ENCODE assay signal across 8 cellular contexts in the genomic region with DNA sequence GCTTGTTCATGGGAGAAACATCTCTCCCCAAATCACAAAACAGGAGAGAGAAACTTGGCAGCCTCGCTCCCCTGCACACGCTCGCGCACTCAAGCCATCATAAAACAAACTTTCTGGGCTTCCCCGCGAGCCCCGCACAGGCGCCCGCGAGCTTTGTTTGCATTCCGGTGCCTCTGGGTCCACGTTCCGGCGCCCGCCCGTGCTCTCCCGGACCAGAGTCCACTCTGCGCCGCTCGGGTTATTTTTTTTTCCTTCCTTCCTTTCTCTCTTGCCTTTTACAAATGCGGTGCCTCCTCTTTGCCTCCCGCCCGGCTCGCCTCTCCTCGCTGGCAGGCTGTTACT. TPM values are rescaled to one million over a fixed set of nuclear protein-coding genes. Genes with fewer than 3 reads are reported as not detected.
A peak's percentile ranks its signal among the peaks of the same experiment; 100 is the strongest.
DNase-seq lines count a peak whose midpoint lies in the region; ATAC-seq, FAIRE-seq and TF ChIP-seq lines count a peak whose summit lies in the region.

No MANE protein-coding gene starts in this region.

- CTCF ChIA-PET in CD4-positive, alpha-beta T cell (lab: Charles Lee): no interaction called here

- no peak for ATAC-seq in CD4-positive, alpha-beta T cell (ENCODE audit: poor library complexity)
- ATAC-seq in GM21825 (IDR thresholded peaks at IDR 0.05; ENCODE audit: unreplicated experiment): peak; percentile 19

- peaks cover 92% of the 10 kb centered on the region for H3K27me3 Mint-ChIP-seq in CD4-positive, alpha-beta T cell

- intact Hi-C loops in CD4-positive, alpha-beta T cell (cut with DNase I, micrococcal nuclease): no loop called here

- H3K4me3 ChIP-seq in epithelial cell of esophagus (ENCODE audit: low read length) (peak overlapping the region; percentile 85), neuron (ENCODE audit: low read length) (peak overlapping the region; percentile 96)

- no peak for TF ChIP-seq POLR2A in GM12892 (IDR thresholded peaks at IDR 0.05; ENCODE audit: low read depth, low read length)

- H3K9me3 ChIP-seq in CD4-positive, alpha-beta T cell (ENCODE audit: control insufficient read depth, low read length): no peaks in the 10 kb centered on the region
- H3K9me3 ChIP-seq in neuron (ENCODE audit: low read length): no peaks in the 10 kb centered on the region

- no peaks in the 10 kb centered on the region for H3K36me3 ChIP-seq in neuron (ENCODE audit: insufficient read depth, low read length)

- no peaks in the 10 kb centered on the region for H3K4me1 Mint-ChIP-seq in CD4-positive, alpha-beta T cell (ENCODE audit: low read depth)

- DNase-seq in CD4-positive, alpha-beta T cell: no peak
- DNase-seq in NCI-H460 (ENCODE audit: extremely low read depth, low read depth) (peak; percentile 6), epithelial cell of esophagus (ENCODE audit: low read depth) (no peak), midbrain (lab: John Stamatoyannopoulos, UW) (no peak), NCI-H748 (lab: John Stamatoyannopoulos, UW; ENCODE audit: unreplicated experiment) (no peak), GM12892 (ENCODE audit: insufficient read length) (no peak)

- no peaks in the 10 kb centered on the region for H3K9me3 Mint-ChIP-seq in CD4-positive, alpha-beta T cell

- peak overlapping the region; percentile 99 for H2AFZ ChIP-seq in neuron (ENCODE audit: low read depth, low read length)

- peaks cover 51% of the 10 kb centered on the region for H3K27me3 ChIP-seq in CD4-positive, alpha-beta T cell (ENCODE audit: control insufficient read depth, insufficient read depth, low read length)
- no peaks in the 10 kb centered on the region for H3K27me3 ChIP-seq in neuron (ENCODE audit: insufficient read depth, low read length)

- peaks cover 21% of the 10 kb centered on the region for H3K4me1 ChIP-seq in neuron (ENCODE audit: insufficient read depth, low read length)

- peak overlapping the region; percentile 70 for H3K4me3 Mint-ChIP-seq in CD4-positive, alpha-beta T cell

- FAIRE-seq in GM12892 (lab: Jason Lieb, UNC): no peak

- POLR2A ChIA-PET in CD4-positive, alpha-beta T cell (lab: Charles Lee): no interaction called here

- no peak overlapping the region for H3K27ac Mint-ChIP-seq in CD4-positive, alpha-beta T cell

- TF ChIP-seq CTCF in CD4-positive, alpha-beta T cell (IDR thresholded peaks at IDR 0.05): no peak
- TF ChIP-seq CTCF in epithelial cell of esophagus (IDR thresholded peaks at IDR 0.05; ENCODE audit: insufficient read depth, low read depth, low read length, missing control alignments): no peak

- H3K36me3 Mint-ChIP-seq in CD4-positive, alpha-beta T cell (ENCODE audit: low read depth): no peaks in the 10 kb centered on the region

- no peak overlapping the region for H3K27ac ChIP-seq in CD4-positive, alpha-beta T cell (ENCODE audit: low read depth, low read length)

RNA-seq across cellular contexts. Expression of gene MAGI1, which starts 0.4 kb away (rescaled TPM):
- not detected for total RNA-seq in CD4-positive, alpha-beta T cell
- total RNA-seq in NCI-H460 (2014; rRNA removed; shearing (Covaris generic)): 1.3 and 1.7 TPM in 2 replicates
- 0.22 and 4.3 TPM in 2 replicates for polyA plus RNA-seq in NCI-H460 (2014; cell fraction: nucleus; rRNA removed)
- 0.36 TPM for polyA plus RNA-seq in GM12892 (2012; ENCODE audit: missing spikeins)
